Comparison of ENCODE assay signal across 2 cellular contexts in genomic region chr1:218517507-218517906, GRCh38.
TF ChIP-seq lines count a peak whose summit lies in the region.

No MANE protein-coding gene starts in this region.

TF ChIP-seq in A549, 52 proteins besides CTCF, POLR2A, EP300 and RAD21:
- TF ChIP-seq CHD4 (IDR thresholded peaks at IDR 0.05; ENCODE audit: borderline replicate concordance) (no peak), HOXB13 (CRISPR knock-in tag; IDR thresholded peaks at IDR 0.05; ENCODE audit: low read depth) (no peak), BHLHE40 (IDR thresholded peaks at IDR 0.05; ENCODE audit: low read depth, low read length) (no peak), ZSCAN20 (CRISPR knock-in tag; IDR thresholded peaks at IDR 0.05) (no peak), HOXB5 (CRISPR knock-in tag; IDR thresholded peaks at IDR 0.05) (no peak), CHD2 (IDR thresholded peaks at IDR 0.05; ENCODE audit: low read length, partially characterized antibody) (no peak), NFE2L2 (conservative IDR thresholded peaks at IDR 0.05; ENCODE audit: low read length) (no peak), ELK1 (IDR thresholded peaks at IDR 0.05; ENCODE audit: low read depth, low read length) (no peak), RCOR1 (IDR thresholded peaks at IDR 0.05; ENCODE audit: low read depth, low read length) (no peak), FOSB (CRISPR knock-in tag; IDR thresholded peaks at IDR 0.05) (no peak), MAX (IDR thresholded peaks at IDR 0.05) (no peak), TP53 (CRISPR knock-in tag; IDR thresholded peaks at IDR 0.05) (no peak), USF2 (IDR thresholded peaks at IDR 0.05) (no peak), POLR2AphosphoS2 (conservative IDR thresholded peaks at IDR 0.05; ENCODE audit: low read length) (no peak), ZFP36 (IDR thresholded peaks at IDR 0.05; ENCODE audit: borderline replicate concordance, partially characterized antibody) (no peak), PHF8 (IDR thresholded peaks at IDR 0.05; ENCODE audit: borderline replicate concordance, low read depth) (no peak), JUN (IDR thresholded peaks at IDR 0.05) (no peak), MYC (IDR thresholded peaks at IDR 0.05; ENCODE audit: borderline replicate concordance, low read length) (no peak), HDAC2 (IDR thresholded peaks at IDR 0.05) (no peak)

TF ChIP-seq in SK-N-SH, 30 proteins besides CTCF, POLR2A, EP300 and RAD21:
- 0 out of 2 replicates have a peak, but pooled peaks have one; percentile 6 for TF ChIP-seq JUND (IDR thresholded peaks at IDR 0.05)
- peak; percentile 38; the same call in 1 of the 2 replicates for TF ChIP-seq TCF12 (IDR thresholded peaks at IDR 0.05)
- TF ChIP-seq FOSL2 (IDR thresholded peaks at IDR 0.05; ENCODE audit: borderline replicate concordance, low read depth), result no peak
- TF ChIP-seq PBX3 (IDR thresholded peaks at IDR 0.05), result peak; percentile 9; the same call in 1 of the 2 replicates
- TF ChIP-seq NRF1 (IDR thresholded peaks at IDR 0.05; ENCODE audit: low read depth, low read length), result no peak
- TF ChIP-seq RCOR1 (IDR thresholded peaks at IDR 0.05; ENCODE audit: low read length), result peak; percentile 92
- peak; percentile 48; the same call in 1 of the 2 replicates for TF ChIP-seq MXI1 (IDR thresholded peaks at IDR 0.05; ENCODE audit: low read depth, low read length)
- peak; percentile 86 for TF ChIP-seq GATA2 (CRISPR knock-in tag; IDR thresholded peaks at IDR 0.05)
- peak; percentile 68 for TF ChIP-seq CHD2 (IDR thresholded peaks at IDR 0.05; ENCODE audit: low read length, partially characterized antibody)
